12 cellular contexts compared by ENCODE assay signal in the genomic region with DNA sequence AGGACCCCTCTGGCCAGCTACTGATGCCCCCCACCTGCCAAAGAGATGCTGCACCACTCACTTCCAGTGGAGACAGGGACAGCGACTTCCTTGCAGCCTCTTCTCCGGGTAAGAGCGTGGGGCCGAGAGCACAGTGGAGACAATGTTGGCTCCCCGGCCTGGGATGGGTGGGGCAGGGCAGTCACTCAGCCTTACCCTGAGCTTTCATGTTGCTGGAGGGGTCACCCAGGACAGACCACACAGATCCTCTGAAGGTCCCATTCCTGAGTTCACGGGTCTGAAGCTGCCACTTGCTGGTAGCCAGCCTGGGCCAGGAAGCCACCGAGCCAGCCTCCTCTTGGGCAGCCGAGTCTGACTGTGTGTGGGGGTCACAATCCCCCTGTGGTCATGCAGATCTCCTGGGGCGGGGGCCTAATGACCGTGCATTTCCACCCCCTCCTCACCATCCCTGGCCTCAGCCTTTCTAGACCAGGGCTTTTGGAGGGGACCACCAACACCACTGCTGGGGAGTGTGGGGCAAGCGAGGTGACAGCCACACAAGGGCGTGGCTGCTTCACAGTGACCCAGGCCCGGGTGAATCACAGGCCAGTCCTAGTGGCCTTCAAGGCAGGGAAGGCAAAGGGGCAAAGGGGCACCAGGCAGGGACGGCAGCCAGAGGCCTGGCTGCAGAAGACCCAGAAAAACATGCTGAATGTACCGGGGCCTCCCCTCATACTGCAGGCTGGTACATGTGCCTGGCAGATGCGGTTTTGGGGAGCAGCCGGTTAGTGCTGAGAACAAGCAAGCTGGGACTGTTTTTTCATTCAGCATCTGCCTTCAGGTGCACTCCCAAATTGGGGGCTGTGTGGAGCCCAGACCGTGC. TPM values are rescaled to one million over a fixed set of nuclear protein-coding genes. Genes with fewer than 3 reads are reported as not detected.
DNase-seq lines count a peak whose midpoint lies in the region; ATAC-seq, FAIRE-seq and TF ChIP-seq lines count a peak whose summit lies in the region.
"Had no signal": no experiment of that assay in that cellular context is flagged by ENCODE, and none has a peak within 500 bp of the region (broad histone marks: within the 10 kb centered on the region; RNA-seq: fewer than 3 reads in every experiment).

No MANE protein-coding gene starts in this region.

- TF ChIP-seq CTCF in colonic mucosa (IDR thresholded peaks at IDR 0.05) (no peak), right lobe of liver (IDR thresholded peaks at IDR 0.05) (no peak)

- peak in 3 of 4 donors; percentile 2 to 25 (median 17) for ATAC-seq in right lobe of liver
- no peak for ATAC-seq in GM19397 (IDR thresholded peaks at IDR 0.05; ENCODE audit: unreplicated experiment)
- ATAC-seq in HG02885 (IDR thresholded peaks at IDR 0.05; ENCODE audit: poor library complexity, unreplicated experiment): no peak
- ATAC-seq in GM19452 (IDR thresholded peaks at IDR 0.05; ENCODE audit: unreplicated experiment): no peak

- H3K27me3 ChIP-seq in colonic mucosa: no peaks in the 10 kb centered on the region
- H3K27me3 ChIP-seq in right lobe of liver: no peaks in the 10 kb centered on the region
- no peaks in the 10 kb centered on the region for H3K27me3 ChIP-seq in stomach smooth muscle (ENCODE audit: control insufficient read depth in 1 of 2, insufficient read depth in 2 of 2, low read length in 2 of 2)

- H3K9ac ChIP-seq in colonic mucosa (ENCODE audit: low read depth in 2 of 2, low read length in 2 of 2) (peak overlapping the region; percentile 50 to 61), stomach smooth muscle (ENCODE audit: low read length in 2 of 2) (peak overlapping the region in 1 of 2 donors; percentile 51)

- H3K4me3 ChIP-seq in colonic mucosa: no peak overlapping the region
- peak overlapping the region in 1 of 3 donors; percentile 5 for H3K4me3 ChIP-seq in right lobe of liver
- no peak overlapping the region for H3K4me3 ChIP-seq in stomach smooth muscle (ENCODE audit: low read length in 2 of 2)

- FAIRE-seq in HTR-8/SVneo (lab: Jason Lieb, UNC): peak; percentile 81
- FAIRE-seq: colon had no signal

- intact Hi-C loops in colonic mucosa (cut with DNase I): no loop called here
- intact Hi-C loops in right lobe of liver (cut with DNase I): no loop called here

- 76% methylated on average over 7 of the region's 18 CpGs for WGBS in right lobe of liver (ENCODE audit: insufficient coverage, low coverage, low lambda C conversion rate, missing lambda C conversion rate)

- TF ChIP-seq POLR2A in right lobe of liver (IDR thresholded peaks at IDR 0.05): no peak

- DNase-seq in HTR-8/SVneo (ENCODE audit: insufficient read length, low spot score) (no peak), colonic mucosa (no peak), right lobe of liver (no peak), NCI-H187 (lab: John Stamatoyannopoulos, UW) (no peak)
- DNase-seq: NCI-H748 treated with DMSO at 0.1 percent for 48 hours, T-helper 9 cell had no signal

- no peaks in the 10 kb centered on the region for H3K9me3 ChIP-seq in colonic mucosa
- no peaks in the 10 kb centered on the region for H3K9me3 ChIP-seq in right lobe of liver
- no peaks in the 10 kb centered on the region for H3K9me3 ChIP-seq in stomach smooth muscle (ENCODE audit: control insufficient read depth in 2 of 2, low read length in 2 of 2)

- H3K27ac ChIP-seq in colonic mucosa (no peak overlapping the region), right lobe of liver (peak overlapping the region; percentile 47 to 72 (median 60)), stomach smooth muscle (ENCODE audit: low read length) (peak overlapping the region; percentile 31)

- H3K4me1 ChIP-seq in colonic mucosa (peaks cover 4% of the 10 kb centered on the region), right lobe of liver (peaks cover 0 to 24% (median 12%) of the 10 kb centered on the region in 4 donors), stomach smooth muscle (ENCODE audit: control insufficient read depth, insufficient read depth, low read length) (peaks cover 28% of the 10 kb centered on the region)

- H3K36me3 ChIP-seq in colonic mucosa: no peaks in the 10 kb centered on the region
- peaks cover 0 to 20% (median 3%) of the 10 kb centered on the region in 4 donors for H3K36me3 ChIP-seq in right lobe of liver
- peaks cover 5 to 6% of the 10 kb centered on the region in 2 donors for H3K36me3 ChIP-seq in stomach smooth muscle (ENCODE audit: control insufficient read depth in 2 of 2, insufficient read depth in 2 of 2, low read length in 2 of 2)

RNA-seq across cellular contexts. Expression of a gene that starts 10.4 kb away (rescaled TPM):
- 10 to 100 TPM; 17.2 to 45.6 TPM for total RNA-seq in colonic mucosa
- total RNA-seq in right lobe of liver: 10 to 100 TPM; 11.0 to 28.3 (median 19.3) TPM

RNA-seq across cellular contexts. Expression of a gene that starts 14.5 kb away (rescaled TPM):
- total RNA-seq in colonic mucosa (not detected), right lobe of liver (1 to 10 TPM in 1 of 6 experiments, under 1 TPM in 1, not detected in 4; 0.87 to 1.0 TPM)
- total RNA-seq: renal cortical epithelial cell had no signal

RNA-seq across cellular contexts. Expression of a gene that starts 31.3 kb away (rescaled TPM):
- under 1 TPM in 1 of 2 donors, not detected in 1; 0.20 TPM for total RNA-seq in colonic mucosa
- total RNA-seq in right lobe of liver: 1 to 10 TPM in 3 of 6 experiments, under 1 TPM in 1, not detected in 2; 0.37 to 5.6 (median 2.1) TPM

RNA-seq across cellular contexts. Expression of a gene that starts 31.4 kb away (rescaled TPM):
- total RNA-seq in colonic mucosa (10 to 100 TPM; 10.7 to 12.9 TPM), right lobe of liver (1 to 10 TPM; 4.3 to 8.1 (median 6.2) TPM)

RNA-seq across cellular contexts. Expression of a gene that starts 59.7 kb away (rescaled TPM):
- total RNA-seq in colonic mucosa: 10 to 100 TPM; 69.6 to 80.7 TPM
- total RNA-seq in right lobe of liver: 10 to 100 TPM; 34.5 to 45.6 (median 40.1) TPM

Comparison
In these comparisons a context has a peak if more than half of its experiments do, and no peak if none do; other contexts are left out.
1. ATAC-seq: peak in right lobe of liver (3 of 4); none in GM19397 (single experiment), HG02885 (single experiment) and GM19452 (single experiment).